28 cellular contexts compared by ENCODE assay signal in genomic region chr17:16918443-16918842, GRCh38. TPM values are rescaled to one million over a fixed set of nuclear protein-coding genes. Genes with fewer than 3 reads are reported as not detected.
DNase-seq lines count a peak whose midpoint lies in the region; ATAC-seq and TF ChIP-seq lines count a peak whose summit lies in the region.
"Had no signal": no experiment of that assay in that cellular context is flagged by ENCODE, and none has a peak within 500 bp of the region (broad histone marks: within the 10 kb centered on the region; RNA-seq: fewer than 3 reads in every experiment).

No MANE protein-coding gene starts in this region.

- TF ChIP-seq EP300 in esophagus muscularis mucosa (IDR thresholded peaks at IDR 0.05): no peak

- no peaks in the 10 kb centered on the region for H3K4me1 Mint-ChIP-seq in activated T-cell treated with anti-CD3 and anti-CD28 coated beads, Interleukin-2, amount 50 U/mL, for 24 hours (ENCODE audit: low read depth)
- H3K4me1 Mint-ChIP-seq: activated CD4-positive, alpha-beta T cell treated with anti-CD3 and anti-CD28 coated beads, Interleukin-2, amount 10 ng/mL, durations not matched to agents 24 days and 14 days had no signal

- no peaks in the 10 kb centered on the region for H3K27me3 ChIP-seq in Peyer's patch
- H3K27me3 ChIP-seq in body of pancreas: no peaks in the 10 kb centered on the region
- H3K27me3 ChIP-seq in esophagus muscularis mucosa: peaks cover 0 to 6% (median 2%) of the 10 kb centered on the region in 4 donors
- H3K27me3 ChIP-seq: breast epithelium, pancreas, SJSA1 had no signal

- 79 to 80% methylated on average over 6 of the region's 6 CpGs for WGBS in body of pancreas, 2 donors
- 92% methylated on average over 6 of the region's 6 CpGs for WGBS in esophagus muscularis mucosa

- no peak overlapping the region for H3K4me3 Mint-ChIP-seq in activated T-cell treated with anti-CD3 and anti-CD28 coated beads, Interleukin-2, amount 50 U/mL, for 24 hours
- H3K4me3 Mint-ChIP-seq: activated CD4-positive, alpha-beta T cell treated with anti-CD3 and anti-CD28 coated beads, Interleukin-2, amount 10 ng/mL, durations not matched to agents 24 days and 14 days; activated naive CD4-positive, alpha-beta T cell treated with anti-CD3 and anti-CD28 coated beads, Interleukin-2, amount 10 ng/mL, durations not matched to agents 7 days and 5 days; natural killer cell treated with Interleukin-12 subunit alpha and Interleukin-12 subunit beta and Interleukin-15 and Interleukin-18, amount 100 ng/mL, for 72 hours; type B pancreatic cell had no signal

- H3K4me3 ChIP-seq in Peyer's patch: no peak overlapping the region
- no peak overlapping the region for H3K4me3 ChIP-seq in mucosa of descending colon
- H3K4me3 ChIP-seq in body of pancreas: no peak overlapping the region
- H3K4me3 ChIP-seq in esophagus muscularis mucosa: no peak overlapping the region
- H3K4me3 ChIP-seq: breast epithelium, lung, pancreas, SJSA1 had no signal

- intact Hi-C loops in mucosa of descending colon (cut with DNase I, micrococcal nuclease) (no loop called here), body of pancreas (cut with DNase I) (loop anchor here (5.0 kb wide), 1 partner anchor 69 kb away; no protein-coding TSS in a partner anchor), esophagus muscularis mucosa (cut with DNase I) (no loop called here)

- TF ChIP-seq POLR2A in Peyer's patch (IDR thresholded peaks at IDR 0.05) (no peak), body of pancreas (IDR thresholded peaks at IDR 0.05) (no peak), esophagus muscularis mucosa (IDR thresholded peaks at IDR 0.05; ENCODE audit: low read depth) (no peak)

- no peaks in the 10 kb centered on the region for H3K9me3 ChIP-seq in Peyer's patch
- no peaks in the 10 kb centered on the region for H3K9me3 ChIP-seq in mucosa of descending colon
- H3K9me3 ChIP-seq in body of pancreas: no peaks in the 10 kb centered on the region
- no peaks in the 10 kb centered on the region for H3K9me3 ChIP-seq in esophagus muscularis mucosa
- H3K9me3 ChIP-seq: breast epithelium, pancreas, SJSA1 had no signal

- H3K4me1 ChIP-seq in Peyer's patch: no peaks in the 10 kb centered on the region
- no peaks in the 10 kb centered on the region for H3K4me1 ChIP-seq in mucosa of descending colon (ENCODE audit: low read depth)
- peaks cover 11% of the 10 kb centered on the region for H3K4me1 ChIP-seq in body of pancreas
- no peaks in the 10 kb centered on the region for H3K4me1 ChIP-seq in esophagus muscularis mucosa
- H3K4me1 ChIP-seq: breast epithelium, SJSA1 had no signal

- peak; percentile 6 for DNase-seq in activated T-cell treated with anti-CD3 and anti-CD28 coated beads, Interleukin-2, amount 50 U/mL, for 24 hours
- DNase-seq in activated T-cell treated with anti-CD3 and anti-CD28 coated beads for 4 hours: no peak
- peak in 2 of 3 donors; percentile 18 to 32 for DNase-seq in Peyer's patch
- DNase-seq in mucosa of descending colon: peak in 1 of 3 donors; percentile 33
- no peak for DNase-seq in body of pancreas
- no peak for DNase-seq in anterior cingulate cortex (lab: John Stamatoyannopoulos, UW)
- no peak for DNase-seq in esophagus muscularis mucosa (ENCODE audit: extremely low spot score)
- DNase-seq: activated CD4-positive, alpha-beta T cell treated with anti-CD3 and anti-CD28 coated beads, Interleukin-2, amount 10 ng/mL, durations not matched to agents 24 days and 14 days; C1 segment of cervical spinal cord; effector memory CD4-positive, alpha-beta T cell; EL; kidney; NCI-H1694 treated with DMSO at 0.1 percent for 48 hours; NCI-H2171 treated with DMSO at 0.1 percent for 48 hours; NCI-H774; RPMI8226; stimulated activated CD4-positive, alpha-beta T cell treated with anti-CD3 and anti-CD28 coated beads, Interleukin-2, amount 100 ng/mL, for 48 hours had no signal

- no peak overlapping the region for H3K27ac Mint-ChIP-seq in activated T-cell treated with anti-CD3 and anti-CD28 coated beads, Interleukin-2, amount 50 U/mL, for 24 hours
- H3K27ac Mint-ChIP-seq: activated CD4-positive, alpha-beta T cell treated with anti-CD3 and anti-CD28 coated beads, Interleukin-2, amount 10 ng/mL, durations not matched to agents 24 days and 14 days; activated naive CD4-positive, alpha-beta T cell treated with anti-CD3 and anti-CD28 coated beads, Interleukin-2, amount 10 ng/mL, durations not matched to agents 7 days and 5 days; natural killer cell treated with Interleukin-12 subunit alpha and Interleukin-12 subunit beta and Interleukin-15 and Interleukin-18, amount 100 ng/mL, for 72 hours; type B pancreatic cell had no signal

- TF ChIP-seq CTCF in Peyer's patch (IDR thresholded peaks at IDR 0.05): no peak
- TF ChIP-seq CTCF in mucosa of descending colon (IDR thresholded peaks at IDR 0.05): no peak
- TF ChIP-seq CTCF in body of pancreas (IDR thresholded peaks at IDR 0.05): no peak
- no peak for TF ChIP-seq CTCF in esophagus muscularis mucosa (IDR thresholded peaks at IDR 0.05)

- H3K27me3 Mint-ChIP-seq in activated T-cell treated with anti-CD3 and anti-CD28 coated beads, Interleukin-2, amount 50 U/mL, for 24 hours: no peaks in the 10 kb centered on the region

- H3K27ac ChIP-seq in Peyer's patch (no peak overlapping the region), body of pancreas (no peak overlapping the region), esophagus muscularis mucosa (replicated peaks in 1 of 4) (no peak overlapping the region)
- H3K27ac ChIP-seq: breast epithelium, pancreas, SJSA1 had no signal

- no peaks in the 10 kb centered on the region for H3K9me3 Mint-ChIP-seq in activated T-cell treated with anti-CD3 and anti-CD28 coated beads, Interleukin-2, amount 50 U/mL, for 24 hours
- H3K9me3 Mint-ChIP-seq: activated CD4-positive, alpha-beta T cell treated with anti-CD3 and anti-CD28 coated beads, Interleukin-2, amount 10 ng/mL, durations not matched to agents 24 days and 14 days; activated naive CD4-positive, alpha-beta T cell treated with anti-CD3 and anti-CD28 coated beads, Interleukin-2, amount 10 ng/mL, durations not matched to agents 7 days and 5 days; natural killer cell treated with Interleukin-12 subunit alpha and Interleukin-12 subunit beta and Interleukin-15 and Interleukin-18, amount 100 ng/mL, for 72 hours; type B pancreatic cell had no signal

- no peaks in the 10 kb centered on the region for H3K36me3 ChIP-seq in Peyer's patch
- H3K36me3 ChIP-seq in mucosa of descending colon (ENCODE audit: low read depth): no peaks in the 10 kb centered on the region
- H3K36me3 ChIP-seq in body of pancreas (replicated peaks in 1 of 2; ENCODE audit: insufficient read depth in 1 of 2, low read depth in 2 of 2): no peaks in the 10 kb centered on the region
- H3K36me3 ChIP-seq in esophagus muscularis mucosa: no peaks in the 10 kb centered on the region
- H3K36me3 ChIP-seq: breast epithelium, pancreas, SJSA1 had no signal

- peak; percentile 71 for ATAC-seq in mucosa of descending colon
- ATAC-seq in body of pancreas: no peak
- ATAC-seq: natural killer cell treated with Interleukin-12 subunit alpha and Interleukin-12 subunit beta and Interleukin-15 and Interleukin-18, amount 100 ng/mL, for 72 hours; pancreas; right cardiac atrium had no signal

- no peaks in the 10 kb centered on the region for H3K36me3 Mint-ChIP-seq in activated T-cell treated with anti-CD3 and anti-CD28 coated beads, Interleukin-2, amount 50 U/mL, for 24 hours (ENCODE audit: low read depth)
- H3K36me3 Mint-ChIP-seq: activated naive CD4-positive, alpha-beta T cell treated with anti-CD3 and anti-CD28 coated beads, Interleukin-2, amount 10 ng/mL, durations not matched to agents 7 days and 5 days; natural killer cell treated with Interleukin-12 subunit alpha and Interleukin-12 subunit beta and Interleukin-15 and Interleukin-18, amount 100 ng/mL, for 72 hours; type B pancreatic cell had no signal

RNA-seq across cellular contexts. Expression of gene TNFRSF13B, which starts 53.5 kb away (rescaled TPM):
- 10 to 100 TPM in 1 of 4 donors, 1 to 10 TPM in 1, not detected in 2; 3.2 to 86.6 TPM for total RNA-seq in Peyer's patch
- 1 to 10 TPM in 1 of 3 donors, under 1 TPM in 2; 0.38 to 1.4 (median 0.98) TPM for total RNA-seq in mucosa of descending colon
- not detected for total RNA-seq in body of pancreas
- total RNA-seq in esophagus muscularis mucosa: under 1 TPM in 1 of 4 donors, not detected in 3; 0.66 TPM
- total RNA-seq: activated CD4-positive, alpha-beta T cell treated with anti-CD3 and anti-CD28 coated beads, Interleukin-2, amount 10 ng/mL, durations not matched to agents 24 days and 14 days; epithelial cell of proximal tubule; right cardiac atrium; SJSA1; subcutaneous adipose tissue; T-helper 1 cell treated with Interleukin-12 subunit alpha and Interleukin-12 subunit beta and Interleukin-4 antibody, amounts not matched to agents 30 ng/mL and 1 ng/mL, for 36 hours had no signal

Comparison
In these comparisons a context has a peak if more than half of its experiments do, and no peak if none do; other contexts are left out.
1. DNase-seq: peak in activated T-cell treated with anti-CD3 and anti-CD28 coated beads, Interleukin-2, amount 50 U/mL, for 24 hours (single experiment) and Peyer's patch (2 of 3); none in activated T-cell treated with anti-CD3 and anti-CD28 coated beads for 4 hours (single experiment), body of pancreas (0 of 4), anterior cingulate cortex (0 of 58) and esophagus muscularis mucosa (single experiment).